19 cellular contexts compared by ENCODE assay signal in genomic region chr12:25254271-25254880, GRCh38. TPM values are rescaled to one million over a fixed set of nuclear protein-coding genes. Genes with fewer than 3 reads are reported as not detected.
DNase-seq lines count a peak whose midpoint lies in the region; ATAC-seq and TF ChIP-seq lines count a peak whose summit lies in the region.
"Had no signal": no experiment of that assay in that cellular context is flagged by ENCODE, and none has a peak within 500 bp of the region (broad histone marks: within the 10 kb centered on the region; RNA-seq: fewer than 3 reads in every experiment).

No MANE protein-coding gene starts in this region.

- H3K27ac ChIP-seq in osteoblast (ENCODE audit: low read depth, low read length): no peak overlapping the region
- no peak overlapping the region for H3K27ac ChIP-seq in Peyer's patch
- H3K27ac ChIP-seq: C4-2B, neutrophil, upper lobe of left lung had no signal

- peaks cover 4% of the 10 kb centered on the region for H4K20me1 ChIP-seq in osteoblast (ENCODE audit: insufficient read depth, low read length)

- CTCF ChIA-PET in activated CD8-positive, alpha-beta memory T cell treated with anti-CD3 and anti-CD28 coated beads, Interleukin-2, amount 10 ng/mL, durations not matched to agents 7 days and 5 days (lab: Charles Lee): interaction anchor here (0.6 to 1.5 kb wide), 3 partner anchors 69 to 167 kb away, joined by 3 to 4 read pairs (median 3); no protein-coding TSS in a partner anchor

- no peaks in the 10 kb centered on the region for H3K9me3 ChIP-seq in osteoblast (ENCODE audit: low read depth, low read length)
- no peaks in the 10 kb centered on the region for H3K9me3 ChIP-seq in Peyer's patch
- H3K9me3 ChIP-seq: neutrophil, upper lobe of left lung had no signal

- no peak overlapping the region for H2AFZ ChIP-seq in osteoblast (ENCODE audit: low read length)

- no peak overlapping the region for H3K4me3 Mint-ChIP-seq in activated CD8-positive, alpha-beta memory T cell treated with anti-CD3 and anti-CD28 coated beads, Interleukin-2, amount 10 ng/mL, durations not matched to agents 7 days and 5 days
- H3K4me3 Mint-ChIP-seq: activated naive CD8-positive, alpha-beta T cell treated with anti-CD3 and anti-CD28 coated beads for 36 hours; activated T-cell treated with anti-CD3 and anti-CD28 coated beads, Interleukin-2, amount 50 U/mL, for 4 hours had no signal

- DNase-seq in EL (peak; percentile 62), M059J (ENCODE audit: low read depth) (peak; percentile 67), astrocyte of the hippocampus (ENCODE audit: low read depth, low spot score) (peak; percentile 13), osteoblast (ENCODE audit: insufficient read length, low spot score, missing footprints) (peak; percentile 66), Peyer's patch (no peak)
- no peak for DNase-seq in activated CD8-positive, alpha-beta memory T cell treated with anti-CD3 and anti-CD28 coated beads, Interleukin-2, amount 10 ng/mL, durations not matched to agents 7 days and 5 days
- DNase-seq: activated CD4-positive, alpha-beta T cell treated with anti-CD3 and anti-CD28 coated beads, Interleukin-2, amount 50 U/mL, for 1 hour; activated naive CD8-positive, alpha-beta T cell treated with anti-CD3 and anti-CD28 coated beads for 36 hours; activated T-cell treated with anti-CD3 and anti-CD28 coated beads, Interleukin-2, amount 50 U/mL, for 4 hours; caudate nucleus; NCI-H1694 treated with DMSO at 0.1 percent for 48 hours; stimulated activated naive B cell treated with anti-CD40 and anti-IgM and Interleukin-4, amounts not matched to agents 10 μg/mL and 1 μg/mL and 100 μg/mL, for 72 hours; T-helper 9 cell; upper lobe of left lung had no signal

- peaks cover 18% of the 10 kb centered on the region for H3K4me1 Mint-ChIP-seq in activated CD8-positive, alpha-beta memory T cell treated with anti-CD3 and anti-CD28 coated beads, Interleukin-2, amount 10 ng/mL, durations not matched to agents 7 days and 5 days

- TF ChIP-seq POLR2A in Peyer's patch (IDR thresholded peaks at IDR 0.05): no peak

- H3K79me2 ChIP-seq in osteoblast (ENCODE audit: insufficient read depth, low read length): peaks cover 9% of the 10 kb centered on the region

- H3K27me3 ChIP-seq in osteoblast (ENCODE audit: insufficient read depth, low read length) (peaks cover 2% of the 10 kb centered on the region), Peyer's patch (no peaks in the 10 kb centered on the region)
- H3K27me3 ChIP-seq: upper lobe of left lung had no signal

- H3K36me3 ChIP-seq in osteoblast (ENCODE audit: insufficient read depth, low read length) (no peaks in the 10 kb centered on the region), Peyer's patch (no peaks in the 10 kb centered on the region)
- H3K36me3 ChIP-seq: neutrophil, upper lobe of left lung had no signal

- H3K9me3 Mint-ChIP-seq in activated CD8-positive, alpha-beta memory T cell treated with anti-CD3 and anti-CD28 coated beads, Interleukin-2, amount 10 ng/mL, durations not matched to agents 7 days and 5 days (ENCODE audit: low read depth): no peaks in the 10 kb centered on the region
- H3K9me3 Mint-ChIP-seq: activated T-cell treated with anti-CD3 and anti-CD28 coated beads, Interleukin-2, amount 50 U/mL, for 4 hours had no signal

- peaks cover 6% of the 10 kb centered on the region for H3K4me1 ChIP-seq in osteoblast (ENCODE audit: insufficient read depth, low read length)
- H3K4me1 ChIP-seq in Peyer's patch: peaks cover 0 to 11% (median 1%) of the 10 kb centered on the region in 4 donors

- H3K27me3 Mint-ChIP-seq in activated CD8-positive, alpha-beta memory T cell treated with anti-CD3 and anti-CD28 coated beads, Interleukin-2, amount 10 ng/mL, durations not matched to agents 7 days and 5 days: peaks cover 9% of the 10 kb centered on the region
- H3K27me3 Mint-ChIP-seq: activated naive CD8-positive, alpha-beta T cell treated with anti-CD3 and anti-CD28 coated beads for 36 hours; stimulated activated naive B cell treated with anti-CD40 and anti-IgM and Interleukin-4, amounts not matched to agents 10 μg/mL and 1 μg/mL and 100 μg/mL, for 72 hours had no signal

- H3K4me3 ChIP-seq in osteoblast (ENCODE audit: insufficient read depth, low read length) (no peak overlapping the region), Peyer's patch (no peak overlapping the region)
- H3K4me3 ChIP-seq: upper lobe of left lung had no signal

- no peak for ATAC-seq in activated CD8-positive, alpha-beta memory T cell treated with anti-CD3 and anti-CD28 coated beads, Interleukin-2, amount 10 ng/mL, durations not matched to agents 7 days and 5 days
- no peak for ATAC-seq in HG03439 (IDR thresholded peaks at IDR 0.05; ENCODE audit: unreplicated experiment)
- ATAC-seq: activated T-cell treated with anti-CD3 and anti-CD28 coated beads, Interleukin-2, amount 50 U/mL, for 4 hours; stimulated activated naive B cell treated with anti-CD40 and anti-IgM and Interleukin-4, amounts not matched to agents 10 μg/mL and 1 μg/mL and 100 μg/mL, for 72 hours had no signal

- no peak overlapping the region for H3K4me2 ChIP-seq in osteoblast (ENCODE audit: insufficient read depth, low read length)

- H3K36me3 Mint-ChIP-seq in activated CD8-positive, alpha-beta memory T cell treated with anti-CD3 and anti-CD28 coated beads, Interleukin-2, amount 10 ng/mL, durations not matched to agents 7 days and 5 days: peaks cover 2% of the 10 kb centered on the region
- H3K36me3 Mint-ChIP-seq: activated naive CD8-positive, alpha-beta T cell treated with anti-CD3 and anti-CD28 coated beads for 36 hours had no signal

- no peak for TF ChIP-seq CTCF in osteoblast (IDR thresholded peaks at IDR 0.05; ENCODE audit: extremely low read depth, low read depth, low read length)
- TF ChIP-seq CTCF in Peyer's patch (IDR thresholded peaks at IDR 0.05): no peak

- H3K27ac Mint-ChIP-seq in activated CD8-positive, alpha-beta memory T cell treated with anti-CD3 and anti-CD28 coated beads, Interleukin-2, amount 10 ng/mL, durations not matched to agents 7 days and 5 days: no peak overlapping the region
- H3K27ac Mint-ChIP-seq: activated naive CD8-positive, alpha-beta T cell treated with anti-CD3 and anti-CD28 coated beads for 36 hours had no signal

RNA-seq across cellular contexts. Expression of gene KRAS, which starts 3.6 kb away (rescaled TPM):
- total RNA-seq in M059J (2014; rRNA removed; shearing (Covaris generic)): 10.8 and 11.8 TPM in 2 replicates
- total RNA-seq in osteoblast: 18.5 and 23.9 TPM in 2 replicates
- 10 to 100 TPM; 17.3 to 27.8 (median 23.2) TPM for total RNA-seq in Peyer's patch
- total RNA-seq in activated CD8-positive, alpha-beta memory T cell treated with anti-CD3 and anti-CD28 coated beads, Interleukin-2, amount 10 ng/mL, durations not matched to agents 7 days and 5 days: 10 to 100 TPM; 33.7 to 41.6 TPM

RNA-seq across cellular contexts. Expression of gene ETFRF1, which starts 59.3 kb away (rescaled TPM):
- 49.3 and 50.8 TPM in 2 replicates for total RNA-seq in M059J (2014; rRNA removed; shearing (Covaris generic))
- total RNA-seq in osteoblast (27.9 and 28.0 TPM in 2 replicates), Peyer's patch (10 to 100 TPM; 13.8 to 43.7 (median 32.5) TPM)
- 10 to 100 TPM in 1 of 2 experiments, 1 to 10 TPM in 1; 9.3 to 10.9 TPM for total RNA-seq in activated CD8-positive, alpha-beta memory T cell treated with anti-CD3 and anti-CD28 coated beads, Interleukin-2, amount 10 ng/mL, durations not matched to agents 7 days and 5 days

RNA-seq across cellular contexts. Expression of gene DNAI7, which starts 59.4 kb away (rescaled TPM):
- total RNA-seq in M059J (2014; rRNA removed; shearing (Covaris generic)): 0.39 and 0.59 TPM in 2 replicates
- total RNA-seq in osteoblast: 0.29 and 0.36 TPM in 2 replicates
- total RNA-seq in Peyer's patch: 1 to 10 TPM in 1 of 4 donors, not detected in 3; 1.7 TPM
- under 1 TPM in 1 of 2 experiments, not detected in 1; 0.18 TPM for total RNA-seq in activated CD8-positive, alpha-beta memory T cell treated with anti-CD3 and anti-CD28 coated beads, Interleukin-2, amount 10 ng/mL, durations not matched to agents 7 days and 5 days
- total RNA-seq: activated naive CD8-positive, alpha-beta T cell treated with anti-CD3 and anti-CD28 coated beads for 36 hours; activated T-cell treated with anti-CD3 and anti-CD28 coated beads, Interleukin-2, amount 50 U/mL, for 4 hours; fibroblast of villous mesenchyme; lung microvascular endothelial cell had no signal

Comparison
In these comparisons a context has a peak if more than half of its experiments do, and no peak if none do; other contexts are left out.
1. DNase-seq: peak in EL (single experiment), M059J (single experiment), astrocyte of the hippocampus (single experiment) and osteoblast (single experiment); none in Peyer's patch (0 of 3) and activated CD8-positive, alpha-beta memory T cell treated with anti-CD3 and anti-CD28 coated beads, Interleukin-2, amount 10 ng/mL, durations not matched to agents 7 days and 5 days (single experiment).